ENCODE assay signal across 7 cellular contexts in the genomic region with DNA sequence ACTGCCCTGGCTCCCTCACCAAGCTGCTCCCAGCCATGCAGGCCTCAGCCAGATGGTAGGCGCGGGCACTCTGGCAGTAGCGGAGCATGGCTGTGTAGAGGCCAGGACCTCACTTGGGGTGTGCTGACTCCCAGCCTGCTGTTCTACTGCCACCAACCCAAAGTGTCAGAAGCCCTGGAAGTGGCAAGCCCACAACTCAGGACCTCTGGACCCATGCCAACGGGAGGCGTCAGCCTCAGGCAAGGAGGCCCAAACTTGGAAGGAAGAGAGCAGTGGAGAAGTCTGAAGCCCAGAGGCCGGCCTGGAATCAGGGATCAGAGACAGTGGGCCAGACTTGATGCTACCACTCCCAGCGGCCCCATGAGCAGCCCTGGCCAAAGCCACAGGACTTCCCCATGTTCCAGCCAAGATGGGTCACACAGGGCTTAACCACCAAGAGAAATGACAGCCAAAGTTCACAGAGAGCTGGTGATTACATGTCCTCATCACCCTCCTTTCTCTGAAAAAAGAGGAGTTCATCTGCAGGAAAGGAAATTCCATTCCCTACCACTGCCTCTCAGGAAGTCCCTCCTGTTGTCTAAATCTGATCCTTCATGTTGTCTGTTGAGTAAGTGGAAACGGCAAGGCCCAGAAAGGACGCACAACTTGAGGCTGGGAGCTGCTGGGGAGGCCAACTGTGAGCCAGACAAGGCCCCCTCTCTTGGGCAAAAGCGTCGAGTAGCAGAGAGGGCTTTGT. TPM values are rescaled to one million over a fixed set of nuclear protein-coding genes. Genes with fewer than 3 reads are reported as not detected.
A peak's percentile ranks its signal among the peaks of the same experiment; 100 is the strongest.
DNase-seq lines count a peak whose midpoint lies in the region; ATAC-seq and TF ChIP-seq lines count a peak whose summit lies in the region.

No MANE protein-coding gene starts in this region.

- peaks cover 46% of the 10 kb centered on the region for H3K4me1 ChIP-seq in GM23338 (ENCODE audit: insufficient read depth)

- H3K27ac ChIP-seq in GM23338 (ENCODE audit: low read depth): no peak overlapping the region

- H3K79me2 ChIP-seq in GM23338 (replicated peaks; ENCODE audit: insufficient read depth): no peaks in the 10 kb centered on the region

- peaks cover 82% of the 10 kb centered on the region for H3K4me1 Mint-ChIP-seq in GM23338
- H3K4me1 Mint-ChIP-seq in activated naive CD8-positive, alpha-beta T cell treated with anti-CD3 and anti-CD28 coated beads for 36 hours: peaks cover 80% of the 10 kb centered on the region
- H3K4me1 Mint-ChIP-seq in stimulated activated effector memory CD8-positive, alpha-beta T cell treated with anti-CD3 and anti-CD28 coated beads, Interleukin-12 subunit alpha, Interleukin-12 subunit beta, amount 100 ng/mL, for 72 hours: peaks cover 69% of the 10 kb centered on the region

- H3K4me2 ChIP-seq in GM23338: no peak overlapping the region

- H3K36me3 Mint-ChIP-seq in GM23338 (ENCODE audit: low read depth): peaks cover 42% of the 10 kb centered on the region
- H3K36me3 Mint-ChIP-seq in activated naive CD8-positive, alpha-beta T cell treated with anti-CD3 and anti-CD28 coated beads for 36 hours: peaks cover 4% of the 10 kb centered on the region
- peaks cover 5% of the 10 kb centered on the region for H3K36me3 Mint-ChIP-seq in stimulated activated effector memory CD8-positive, alpha-beta T cell treated with anti-CD3 and anti-CD28 coated beads, Interleukin-12 subunit alpha, Interleukin-12 subunit beta, amount 100 ng/mL, for 72 hours

- no peak for ATAC-seq in GM23338
- no peak for ATAC-seq in left ventricle myocardium superior
- no peak for ATAC-seq in stimulated activated effector memory CD8-positive, alpha-beta T cell treated with anti-CD3 and anti-CD28 coated beads, Interleukin-12 subunit alpha, Interleukin-12 subunit beta, amount 100 ng/mL, for 72 hours
- ATAC-seq in HG03342 (IDR thresholded peaks at IDR 0.05; ENCODE audit: unreplicated experiment): no peak

- no peaks in the 10 kb centered on the region for H3K36me3 ChIP-seq in GM23338 (ENCODE audit: insufficient read depth)

- H2AFZ ChIP-seq in GM23338: no peak overlapping the region

- H4K20me1 ChIP-seq in GM23338 (replicated peaks; ENCODE audit: insufficient read depth): no peaks in the 10 kb centered on the region

- H3K9me3 Mint-ChIP-seq in GM23338: no peaks in the 10 kb centered on the region; the same call in 2 of the 3 replicates
- no peaks in the 10 kb centered on the region for H3K9me3 Mint-ChIP-seq in activated naive CD8-positive, alpha-beta T cell treated with anti-CD3 and anti-CD28 coated beads for 36 hours
- H3K9me3 Mint-ChIP-seq in stimulated activated effector memory CD8-positive, alpha-beta T cell treated with anti-CD3 and anti-CD28 coated beads, Interleukin-12 subunit alpha, Interleukin-12 subunit beta, amount 100 ng/mL, for 72 hours: no peaks in the 10 kb centered on the region

- DNase-seq in GM23338 (ENCODE audit: low spot score) (no peak), left ventricle myocardium superior (peak; percentile 73), NCI-H510A (lab: John Stamatoyannopoulos, UW) (no peak), NAMALWA (ENCODE audit: low spot score) (no peak)
- no peak for DNase-seq in activated naive CD8-positive, alpha-beta T cell treated with anti-CD3 and anti-CD28 coated beads for 36 hours
- DNase-seq in stimulated activated effector memory CD8-positive, alpha-beta T cell treated with anti-CD3 and anti-CD28 coated beads, Interleukin-12 subunit alpha, Interleukin-12 subunit beta, amount 100 ng/mL, for 72 hours (ENCODE audit: low spot score in 2 of 2): no peak

- peak overlapping the region; percentile 33; the same call in 1 of the 2 replicates for H3K27ac Mint-ChIP-seq in GM23338
- H3K27ac Mint-ChIP-seq in activated naive CD8-positive, alpha-beta T cell treated with anti-CD3 and anti-CD28 coated beads for 36 hours: peak overlapping the region; percentile 10
- peak overlapping the region; percentile 86 for H3K27ac Mint-ChIP-seq in stimulated activated effector memory CD8-positive, alpha-beta T cell treated with anti-CD3 and anti-CD28 coated beads, Interleukin-12 subunit alpha, Interleukin-12 subunit beta, amount 100 ng/mL, for 72 hours

- no peak overlapping the region for H3K4me3 ChIP-seq in GM23338

- H3K27me3 Mint-ChIP-seq in GM23338 (ENCODE audit: insufficient read depth, low read depth, poor library complexity): peaks cover 25% of the 10 kb centered on the region
- no peaks in the 10 kb centered on the region for H3K27me3 Mint-ChIP-seq in activated naive CD8-positive, alpha-beta T cell treated with anti-CD3 and anti-CD28 coated beads for 36 hours

- peak overlapping the region; percentile 0; the same call in 1 of the 3 replicates for H3K4me3 Mint-ChIP-seq in GM23338
- no peak overlapping the region for H3K4me3 Mint-ChIP-seq in activated naive CD8-positive, alpha-beta T cell treated with anti-CD3 and anti-CD28 coated beads for 36 hours
- H3K4me3 Mint-ChIP-seq in stimulated activated effector memory CD8-positive, alpha-beta T cell treated with anti-CD3 and anti-CD28 coated beads, Interleukin-12 subunit alpha, Interleukin-12 subunit beta, amount 100 ng/mL, for 72 hours: no peak overlapping the region

- peaks cover 14% of the 10 kb centered on the region for H3K27me3 ChIP-seq in GM23338 (ENCODE audit: insufficient read depth)

- TF ChIP-seq CTCF in GM23338 (conservative IDR thresholded peaks at IDR 0.05; ENCODE audit: low read depth in 2 of 2): no peak

- no peaks in the 10 kb centered on the region for H3F3A ChIP-seq in GM23338 (replicated peaks; ENCODE audit: low read depth)

- H3K9me2 ChIP-seq in GM23338 (ENCODE audit: insufficient read depth): no peaks in the 10 kb centered on the region

- intact Hi-C loops in left ventricle myocardium superior (cut with micrococcal nuclease): no loop called here

TF ChIP-seq in GM23338, 12 proteins besides CTCF, POLR2A, EP300 and RAD21 (continues in another document):
- no peak for TF ChIP-seq ZNF331 (CRISPR knock-in tag; IDR thresholded peaks at IDR 0.05; ENCODE audit: low read depth)
- no peak for TF ChIP-seq POLR2AphosphoS5 (IDR thresholded peaks at IDR 0.05; ENCODE audit: low read depth)
- TF ChIP-seq JUNB (IDR thresholded peaks at IDR 0.05; ENCODE audit: unreplicated experiment): no peak

RNA-seq across cellular contexts. Expression of a gene that starts 4.4 kb away (rescaled TPM):
- 11.1 and 17.0 TPM in 2 replicates for total RNA-seq in GM23338 (2014; rRNA removed; shearing (Covaris generic))
- 5.8 and 6.3 TPM in 2 replicates for polyA plus RNA-seq in GM23338 (2016; fragmentation: Nextera tagmentation; extraction: Ambion mirVana)
- 10 to 100 TPM; 25.6 to 26.3 TPM for total RNA-seq in activated naive CD8-positive, alpha-beta T cell treated with anti-CD3 and anti-CD28 coated beads for 36 hours
- total RNA-seq in left ventricle myocardium superior: 26.5 TPM

RNA-seq across cellular contexts. Expression of a gene that starts 52.2 kb away (rescaled TPM):
- 1,200 and 1,745 TPM in 2 replicates for total RNA-seq in GM23338 (2014; rRNA removed; shearing (Covaris generic))
- polyA plus RNA-seq in GM23338 (2016; fragmentation: Nextera tagmentation; extraction: Ambion mirVana): 2,793 and 2,848 TPM in 2 replicates
- 1,000 to 10,000 TPM; 4,132 to 4,264 TPM for total RNA-seq in activated naive CD8-positive, alpha-beta T cell treated with anti-CD3 and anti-CD28 coated beads for 36 hours
- total RNA-seq in left ventricle myocardium superior: 874 TPM

Comparison
In these comparisons a context has a peak if more than half of its experiments do, and no peak if none do; other contexts are left out.
1. H3K27ac Mint-ChIP-seq: peak in every context shown above with its lines; median percentile 86 in stimulated activated effector memory CD8-positive, alpha-beta T cell treated with anti-CD3 and anti-CD28 coated beads, Interleukin-12 subunit alpha, Interleukin-12 subunit beta, amount 100 ng/mL, for 72 hours; 33 in GM23338; 10 in activated naive CD8-positive, alpha-beta T cell treated with anti-CD3 and anti-CD28 coated beads for 36 hours.